ENCODE assay signal across 17 cellular contexts in genomic region chr16:81618661-81619060, GRCh38.
DNase-seq lines count a peak whose midpoint lies in the region; ATAC-seq and FAIRE-seq lines count a peak whose summit lies in the region.
"Had no signal": no experiment of that assay in that cellular context is flagged by ENCODE, and none has a peak within 500 bp of the region (broad histone marks: within the 10 kb centered on the region; RNA-seq: fewer than 3 reads in every experiment).

No MANE protein-coding gene starts in this region.

- H3K4me3 Mint-ChIP-seq in activated T-helper 2 cell treated with anti-CD3 and anti-CD28 coated beads, Interferon-gamma antibody, Interleukin-2, Interleukin-4, amounts not matched to agents 10 μg/mL and 5 μg/mL and 100 μg/mL, durations not matched to agents 14 hours and 24 hours and 36 hours (ENCODE audit: low read depth): no peak overlapping the region
- H3K4me3 Mint-ChIP-seq: naive thymus-derived CD4-positive, alpha-beta T cell; T-helper 1 cell treated with Interleukin-12 subunit alpha and Interleukin-12 subunit beta and Interleukin-4 antibody, amounts not matched to agents 30 μg/mL and 1 μg/mL, for 36 hours had no signal

- H3K27me3 Mint-ChIP-seq in activated T-helper 2 cell treated with anti-CD3 and anti-CD28 coated beads, Interferon-gamma antibody, Interleukin-2, Interleukin-4, amounts not matched to agents 10 μg/mL and 5 μg/mL and 100 μg/mL, durations not matched to agents 14 hours and 24 hours and 36 hours (ENCODE audit: low read depth): no peaks in the 10 kb centered on the region
- H3K27me3 Mint-ChIP-seq: naive thymus-derived CD4-positive, alpha-beta T cell had no signal

- no peak for ATAC-seq in activated naive CD4-positive, alpha-beta T cell treated with anti-CD3 and anti-CD28 coated beads, Interleukin-2, amount 50 U/mL, for 72 hours
- ATAC-seq in left colon: no peak
- ATAC-seq: naive thymus-derived CD4-positive, alpha-beta T cell had no signal

- DNase-seq in activated naive CD4-positive, alpha-beta T cell treated with anti-CD3 and anti-CD28 coated beads, Interleukin-2, amount 50 U/mL, for 72 hours (ENCODE audit: low spot score in 2 of 2): no peak
- DNase-seq in activated naive CD4-positive, alpha-beta T cell treated with anti-CD3 and anti-CD28 coated beads, Interleukin-2, amount 50 U/mL, for 16 hours: no peak
- DNase-seq in midbrain (lab: John Stamatoyannopoulos, UW): peak; percentile 54
- no peak for DNase-seq in activated T-helper 2 cell treated with anti-CD3 and anti-CD28 coated beads, Interferon-gamma antibody, Interleukin-2, Interleukin-4, amounts not matched to agents 10 μg/mL and 5 μg/mL and 100 μg/mL, durations not matched to agents 14 hours and 24 hours and 36 hours (ENCODE audit: low spot score)
- DNase-seq in left colon: no peak
- DNase-seq in small intestine: no peak
- DNase-seq in NCI-H187 treated with DMSO at 0.1 percent for 48 hours (lab: John Stamatoyannopoulos, UW): no peak
- DNase-seq: activated CD4-positive, alpha-beta T cell treated with anti-CD3 and anti-CD28 coated beads for 4 hours; activated T-cell treated with anti-CD3 and anti-CD28 coated beads, Interleukin-2, amount 50 U/mL, for 48 hours; foreskin fibroblast; kidney glomerular epithelial cell; naive thymus-derived CD4-positive, alpha-beta T cell; NCI-H446 treated with DMSO at 0.1 percent for 48 hours had no signal

- intact Hi-C loops in activated T-helper 2 cell treated with anti-CD3 and anti-CD28 coated beads, Interferon-gamma antibody, Interleukin-2, Interleukin-4, amounts not matched to agents 10 μg/mL and 5 μg/mL and 100 μg/mL, durations not matched to agents 14 hours and 24 hours and 36 hours (cut with micrococcal nuclease): loop anchor here (5.0 kb wide), 2 partner anchors 171 to 611 kb away; partner anchors contain the start of genes CENPN and CMC2
- intact Hi-C loops in left colon (cut with DNase I, micrococcal nuclease): no loop called here

- no peaks in the 10 kb centered on the region for H3K9me3 Mint-ChIP-seq in activated naive CD4-positive, alpha-beta T cell treated with anti-CD3 and anti-CD28 coated beads, Interleukin-2, amount 50 U/mL, for 72 hours
- H3K9me3 Mint-ChIP-seq in activated T-helper 2 cell treated with anti-CD3 and anti-CD28 coated beads, Interferon-gamma antibody, Interleukin-2, Interleukin-4, amounts not matched to agents 10 μg/mL and 5 μg/mL and 100 μg/mL, durations not matched to agents 14 hours and 24 hours and 36 hours: no peaks in the 10 kb centered on the region
- H3K9me3 Mint-ChIP-seq: naive thymus-derived CD4-positive, alpha-beta T cell; T-helper 1 cell treated with Interleukin-12 subunit alpha and Interleukin-12 subunit beta and Interleukin-4 antibody, amounts not matched to agents 30 μg/mL and 1 μg/mL, for 36 hours had no signal

- H3K4me1 ChIP-seq in small intestine (ENCODE audit: control insufficient read depth in 2 of 2, insufficient read depth in 1 of 2, low read depth in 1 of 2, low read length in 1 of 2): no peaks in the 10 kb centered on the region

- no peak for FAIRE-seq in small intestine (lab: Jason Lieb, UNC)
- FAIRE-seq: astrocyte had no signal

- H3K36me3 ChIP-seq in small intestine (ENCODE audit: control insufficient read depth in 2 of 2, insufficient read depth in 2 of 2, low read length in 2 of 2): peaks cover 0 to 8% of the 10 kb centered on the region in 2 donors
- H3K36me3 ChIP-seq: thoracic aorta had no signal

- 70 to 89% (median 77%) methylated on average over 11 of the region's 11 CpGs for WGBS in small intestine, 3 donors

- peak overlapping the region; percentile 76 for H3K27ac ChIP-seq in cingulate gyrus (ENCODE audit: low read depth, low read length)
- H3K27ac ChIP-seq in small intestine (ENCODE audit: low read depth in 1 of 2, low read length in 1 of 2): no peak overlapping the region
- H3K27ac ChIP-seq: thoracic aorta had no signal

- H3K4me3 ChIP-seq in small intestine (ENCODE audit: low read depth in 1 of 2, low read length in 2 of 2): no peak overlapping the region
- H3K4me3 ChIP-seq: thoracic aorta had no signal

- H3K36me3 Mint-ChIP-seq in activated naive CD4-positive, alpha-beta T cell treated with anti-CD3 and anti-CD28 coated beads, Interleukin-2, amount 50 U/mL, for 72 hours: peaks cover 5 to 6% of the 10 kb centered on the region in 2 donors
- H3K36me3 Mint-ChIP-seq in activated T-helper 2 cell treated with anti-CD3 and anti-CD28 coated beads, Interferon-gamma antibody, Interleukin-2, Interleukin-4, amounts not matched to agents 10 μg/mL and 5 μg/mL and 100 μg/mL, durations not matched to agents 14 hours and 24 hours and 36 hours (ENCODE audit: low read depth): peaks cover 30% of the 10 kb centered on the region

- H3K9me3 ChIP-seq in small intestine (ENCODE audit: control insufficient read depth, low read depth): no peaks in the 10 kb centered on the region
- H3K9me3 ChIP-seq: thoracic aorta had no signal

- H3K27me3 ChIP-seq in small intestine (ENCODE audit: control insufficient read depth in 2 of 2, insufficient read depth in 2 of 2, low read length in 2 of 2): no peaks in the 10 kb centered on the region

- peaks cover 16% of the 10 kb centered on the region for H3K4me1 Mint-ChIP-seq in activated T-helper 2 cell treated with anti-CD3 and anti-CD28 coated beads, Interferon-gamma antibody, Interleukin-2, Interleukin-4, amounts not matched to agents 10 μg/mL and 5 μg/mL and 100 μg/mL, durations not matched to agents 14 hours and 24 hours and 36 hours (ENCODE audit: low read depth)

- H3K27ac Mint-ChIP-seq in activated naive CD4-positive, alpha-beta T cell treated with anti-CD3 and anti-CD28 coated beads, Interleukin-2, amount 50 U/mL, for 72 hours: peak overlapping the region; percentile 41 to 55
- H3K27ac Mint-ChIP-seq in activated T-helper 2 cell treated with anti-CD3 and anti-CD28 coated beads, Interferon-gamma antibody, Interleukin-2, Interleukin-4, amounts not matched to agents 10 μg/mL and 5 μg/mL and 100 μg/mL, durations not matched to agents 14 hours and 24 hours and 36 hours: no peak overlapping the region
- H3K27ac Mint-ChIP-seq: T-helper 1 cell treated with Interleukin-12 subunit alpha and Interleukin-12 subunit beta and Interleukin-4 antibody, amounts not matched to agents 30 μg/mL and 1 μg/mL, for 36 hours had no signal
